In genomic region chr4:78777556-78777900, GRCh38 we compare ENCODE assay signal across 8 cellular contexts. TPM values are rescaled to one million over a fixed set of nuclear protein-coding genes. Genes with fewer than 3 reads are reported as not detected.
DNase-seq lines count a peak whose midpoint lies in the region; ATAC-seq and TF ChIP-seq lines count a peak whose summit lies in the region.

No MANE protein-coding gene starts in this region.

- H3K36me3 ChIP-seq in ascending aorta, result no peaks in the 10 kb centered on the region
- no peaks in the 10 kb centered on the region for H3K36me3 ChIP-seq in tibial artery

- H3K9me3 Mint-ChIP-seq in activated T-cell treated with anti-CD3 and anti-CD28 coated beads, Interleukin-2, amount 50 U/mL, for 4 hours, result no peaks in the 10 kb centered on the region

- TF ChIP-seq CTCF in ascending aorta (IDR thresholded peaks at IDR 0.05) (no peak), lower leg skin (IDR thresholded peaks at IDR 0.05) (no peak), tibial artery (IDR thresholded peaks at IDR 0.05) (no peak)

- H3K27me3 ChIP-seq in ascending aorta, result no peaks in the 10 kb centered on the region
- no peaks in the 10 kb centered on the region for H3K27me3 ChIP-seq in tibial artery

- peaks cover 4 to 5% of the 10 kb centered on the region in 2 donors for H3K4me1 ChIP-seq in ascending aorta
- H3K4me1 ChIP-seq in tibial artery, result peaks cover 0 to 39% (median 6%) of the 10 kb centered on the region in 4 donors

- intact Hi-C loops in ascending aorta (cut with DNase I) (loop anchor here (2.0 to 10.0 kb wide), 4 partner anchors 133 to 1407 kb away; no protein-coding TSS in a partner anchor), lower leg skin (cut with DNase I; ENCODE audit: low total_unique reads) (no loop called here), tibial artery (cut with DNase I; ENCODE audit: low total_unique reads) (loop anchor here (10.0 kb wide), 1 partner anchor 133 kb away; no protein-coding TSS in a partner anchor)

- no peak for DNase-seq in activated T-cell treated with anti-CD3 and anti-CD28 coated beads, Interleukin-2, amount 50 U/mL, for 4 hours
- DNase-seq in activated T-cell treated with anti-CD3 and anti-CD28 coated beads for 4 hours, result no peak
- no peak for DNase-seq in ascending aorta (ENCODE audit: low spot score in 2 of 2)
- no peak for DNase-seq in lower leg skin (ENCODE audit: low spot score in 2 of 2)
- DNase-seq in tibial artery, result no peak
- no peak for DNase-seq in glomerular visceral epithelial cell (ENCODE audit: extremely low spot score)
- DNase-seq in NCI-H526 (lab: John Stamatoyannopoulos, UW), result no peak

- 58 to 67% methylated on average over 7 of the region's 7 CpGs for WGBS in lower leg skin, 2 donors

- peaks cover 25% of the 10 kb centered on the region for H3K4me1 Mint-ChIP-seq in activated T-cell treated with anti-CD3 and anti-CD28 coated beads, Interleukin-2, amount 50 U/mL, for 4 hours (ENCODE audit: low read depth)

- H3K4me3 Mint-ChIP-seq in activated T-cell treated with anti-CD3 and anti-CD28 coated beads, Interleukin-2, amount 50 U/mL, for 4 hours, result peak overlapping the region; percentile 94

- H3K27ac ChIP-seq in ascending aorta, result no peak overlapping the region
- H3K27ac ChIP-seq in tibial artery, result peak overlapping the region in 1 of 2 donors; percentile 98

- no peaks in the 10 kb centered on the region for H3K9me3 ChIP-seq in ascending aorta
- H3K9me3 ChIP-seq in tibial artery, result no peaks in the 10 kb centered on the region

- no peaks in the 10 kb centered on the region for H3K27me3 Mint-ChIP-seq in activated T-cell treated with anti-CD3 and anti-CD28 coated beads, Interleukin-2, amount 50 U/mL, for 4 hours (ENCODE audit: low read depth)

- no peak for ATAC-seq in activated T-cell treated with anti-CD3 and anti-CD28 coated beads, Interleukin-2, amount 50 U/mL, for 4 hours
- no peak for ATAC-seq in GM21447 (IDR thresholded peaks at IDR 0.05; ENCODE audit: unreplicated experiment)

- no peaks in the 10 kb centered on the region for H3K36me3 Mint-ChIP-seq in activated T-cell treated with anti-CD3 and anti-CD28 coated beads, Interleukin-2, amount 50 U/mL, for 4 hours (ENCODE audit: insufficient read depth)

- TF ChIP-seq POLR2A in lower leg skin (IDR thresholded peaks at IDR 0.05), result no peak

- H3K4me3 ChIP-seq in ascending aorta (peak overlapping the region; percentile 73 to 97), lower leg skin (ENCODE audit: low read depth, poor library complexity, severe bottlenecking) (peak overlapping the region; percentile 57), tibial artery (peak overlapping the region; percentile 78 to 92)

RNA-seq across cellular contexts. Expression of gene BMP2K, which starts 1.4 kb away (rescaled TPM):
- 1 to 10 TPM; 8.9 to 9.7 (median 9.3) TPM for total RNA-seq in activated T-cell treated with anti-CD3 and anti-CD28 coated beads, Interleukin-2, amount 50 U/mL, for 4 hours
- 16.6 TPM for total RNA-seq in ascending aorta
- total RNA-seq in lower leg skin, result 10 to 100 TPM; 19.0 to 31.4 (median 25.8) TPM
